Comparison of ENCODE assay signal across 12 cellular contexts in the genomic region with DNA sequence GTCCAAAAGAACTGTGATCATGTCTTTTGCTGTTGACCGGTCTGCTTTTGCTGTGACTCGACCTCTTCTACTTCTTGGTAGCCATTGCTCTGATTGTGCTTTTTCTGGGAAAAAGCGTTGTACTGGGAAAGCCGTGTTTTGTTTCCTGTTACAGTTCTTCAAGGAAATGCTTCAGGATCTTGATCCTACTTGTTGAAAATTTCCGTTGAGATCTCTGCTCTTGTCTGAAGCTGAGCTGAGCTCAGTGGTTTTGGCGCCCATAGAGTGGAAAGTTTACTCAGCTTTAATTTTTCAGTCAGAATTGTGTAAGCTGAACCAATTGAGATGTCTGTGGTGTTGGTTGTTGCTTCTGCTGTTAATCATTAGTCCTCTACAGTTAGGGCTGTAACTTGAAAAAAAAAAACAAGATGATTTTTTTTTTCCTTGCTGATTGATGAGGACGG.
DNase-seq lines count a peak whose midpoint lies in the region; ATAC-seq and TF ChIP-seq lines count a peak whose summit lies in the region.
"Had no signal": no experiment of that assay in that cellular context is flagged by ENCODE, and none has a peak within 500 bp of the region (broad histone marks: within the 10 kb centered on the region; RNA-seq: fewer than 3 reads in every experiment).

No MANE protein-coding gene starts in this region.

- WGBS in gastroesophageal sphincter (ENCODE audit: low coverage in 1 of 2), 2 donors: 40 to 67% methylated on average over 1 to 7 of the region's 7 CpGs

- ATAC-seq in gastroesophageal sphincter: peak; percentile 48
- ATAC-seq in stimulated activated naive B cell treated with anti-CD40 and anti-IgM and Interleukin-4, amounts not matched to agents 10 μg/mL and 1 μg/mL and 100 μg/mL, for 72 hours (replicated peaks): no peak
- ATAC-seq: SK-N-SH treated with all-trans-retinoic acid at 6 μM for 48 hours; stimulated activated memory B cell treated with anti-CD40 and anti-IgM and Interleukin-4, amounts not matched to agents 10 μg/mL and 1 μg/mL and 100 μg/mL, for 72 hours had no signal

- peak overlapping the region; percentile 89 for H2AFZ ChIP-seq in osteoblast (ENCODE audit: low read length)

- H3K9me3 Mint-ChIP-seq in activated CD4-positive, alpha-beta memory T cell treated with anti-CD3 and anti-CD28 coated beads, Interleukin-2, amount 10 ng/mL, durations not matched to agents 7 days and 5 days: peaks cover 23% of the 10 kb centered on the region
- peaks cover 2 to 3% of the 10 kb centered on the region in 2 donors for H3K9me3 Mint-ChIP-seq in stimulated activated naive B cell treated with anti-CD40 and anti-IgM and Interleukin-4, amounts not matched to agents 10 μg/mL and 1 μg/mL and 100 μg/mL, for 72 hours
- H3K9me3 Mint-ChIP-seq: stimulated activated memory B cell treated with anti-CD40 and anti-IgM and Interleukin-4, amounts not matched to agents 10 μg/mL and 1 μg/mL and 100 μg/mL, for 72 hours had no signal

- peaks cover 32% of the 10 kb centered on the region for H3K36me3 Mint-ChIP-seq in activated CD4-positive, alpha-beta memory T cell treated with anti-CD3 and anti-CD28 coated beads, Interleukin-2, amount 10 ng/mL, durations not matched to agents 7 days and 5 days (ENCODE audit: low read depth)
- H3K36me3 Mint-ChIP-seq in stimulated activated naive B cell treated with anti-CD40 and anti-IgM and Interleukin-4, amounts not matched to agents 10 μg/mL and 1 μg/mL and 100 μg/mL, for 72 hours: peaks cover 10 to 31% of the 10 kb centered on the region in 2 donors

- CTCF ChIA-PET in activated CD4-positive, alpha-beta memory T cell treated with anti-CD3 and anti-CD28 coated beads, Interleukin-2, amount 10 ng/mL, durations not matched to agents 7 days and 5 days (lab: Charles Lee): interaction anchor here (3.1 kb wide), 1 partner anchor 11 kb away, joined by 24 read pairs; no protein-coding TSS in a partner anchor

- H4K20me1 ChIP-seq in osteoblast (ENCODE audit: insufficient read depth, low read length): no peaks in the 10 kb centered on the region

- in situ Hi-C loops in ACHN (cut with HindIII; ENCODE audit: low pct_ligation_motif_present, low pct_unique_long_range_greater_than_20kb, low sequenced_read_pairs): no loop called here

- H3K4me2 ChIP-seq in osteoblast (ENCODE audit: insufficient read depth, low read length): peak overlapping the region; percentile 58

- H3K27me3 ChIP-seq in gastroesophageal sphincter: no peaks in the 10 kb centered on the region
- no peaks in the 10 kb centered on the region for H3K27me3 ChIP-seq in osteoblast (ENCODE audit: insufficient read depth, low read length)

- DNase-seq in ACHN: peak; percentile 81
- DNase-seq in activated CD4-positive, alpha-beta memory T cell treated with anti-CD3 and anti-CD28 coated beads, Interleukin-2, amount 10 ng/mL, durations not matched to agents 7 days and 5 days: peak; percentile 42
- no peak for DNase-seq in osteoblast (ENCODE audit: insufficient read length, low spot score, missing footprints)
- DNase-seq in activated naive CD4-positive, alpha-beta T cell treated with Interleukin-2 at 50 U/mL for 16 hours: no peak
- no peak for DNase-seq in NCI-H1417 treated with DMSO at 0.1 percent for 48 hours (lab: John Stamatoyannopoulos, UW)
- no peak for DNase-seq in NCI-H774 (lab: John Stamatoyannopoulos, UW)
- DNase-seq in stimulated activated naive B cell treated with anti-CD40 and anti-IgM and Interleukin-4, amounts not matched to agents 10 μg/mL and 1 μg/mL and 100 μg/mL, for 72 hours: no peak
- DNase-seq: cerebellar nuclear complex, NCI-H510A treated with DMSO at 0.1 percent for 48 hours had no signal

- no peak overlapping the region for H3K4me3 Mint-ChIP-seq in activated CD4-positive, alpha-beta memory T cell treated with anti-CD3 and anti-CD28 coated beads, Interleukin-2, amount 10 ng/mL, durations not matched to agents 7 days and 5 days
- no peak overlapping the region for H3K4me3 Mint-ChIP-seq in stimulated activated naive B cell treated with anti-CD40 and anti-IgM and Interleukin-4, amounts not matched to agents 10 μg/mL and 1 μg/mL and 100 μg/mL, for 72 hours
- H3K4me3 Mint-ChIP-seq: stimulated activated memory B cell treated with anti-CD40 and anti-IgM and Interleukin-4, amounts not matched to agents 10 μg/mL and 1 μg/mL and 100 μg/mL, for 72 hours had no signal

- TF ChIP-seq CTCF in gastroesophageal sphincter (IDR thresholded peaks at IDR 0.05) (no peak), osteoblast (IDR thresholded peaks at IDR 0.05; ENCODE audit: extremely low read depth, low read depth, low read length) (no peak)

- no peaks in the 10 kb centered on the region for H3K79me2 ChIP-seq in osteoblast (ENCODE audit: insufficient read depth, low read length)

- POLR2A ChIA-PET in activated CD4-positive, alpha-beta memory T cell treated with anti-CD3 and anti-CD28 coated beads, Interleukin-2, amount 10 ng/mL, durations not matched to agents 7 days and 5 days (lab: Charles Lee): interaction anchor here (0.6 to 1.6 kb wide), 2 partner anchors 13 to 37 kb away, joined by 4 to 6 read pairs; no protein-coding TSS in a partner anchor

- H3K36me3 ChIP-seq in gastroesophageal sphincter (no peaks in the 10 kb centered on the region), osteoblast (ENCODE audit: insufficient read depth, low read length) (no peaks in the 10 kb centered on the region)

- H3K4me3 ChIP-seq in gastroesophageal sphincter (no peak overlapping the region), osteoblast (ENCODE audit: insufficient read depth, low read length) (no peak overlapping the region)

- peaks cover 0 to 56% (median 8%) of the 10 kb centered on the region in 3 donors for H3K4me1 ChIP-seq in gastroesophageal sphincter
- H3K4me1 ChIP-seq in osteoblast (ENCODE audit: insufficient read depth, low read length): peaks cover 24% of the 10 kb centered on the region

- peak overlapping the region; percentile 86 for H3K27ac Mint-ChIP-seq in activated CD4-positive, alpha-beta memory T cell treated with anti-CD3 and anti-CD28 coated beads, Interleukin-2, amount 10 ng/mL, durations not matched to agents 7 days and 5 days
- H3K27ac Mint-ChIP-seq in stimulated activated naive B cell treated with anti-CD40 and anti-IgM and Interleukin-4, amounts not matched to agents 10 μg/mL and 1 μg/mL and 100 μg/mL, for 72 hours: no peak overlapping the region

- H3K9me3 ChIP-seq in gastroesophageal sphincter (no peaks in the 10 kb centered on the region), osteoblast (ENCODE audit: low read depth, low read length) (no peaks in the 10 kb centered on the region)

- H3K4me1 Mint-ChIP-seq in activated CD4-positive, alpha-beta memory T cell treated with anti-CD3 and anti-CD28 coated beads, Interleukin-2, amount 10 ng/mL, durations not matched to agents 7 days and 5 days: peaks cover 46% of the 10 kb centered on the region
- H3K4me1 Mint-ChIP-seq in stimulated activated naive B cell treated with anti-CD40 and anti-IgM and Interleukin-4, amounts not matched to agents 10 μg/mL and 1 μg/mL and 100 μg/mL, for 72 hours: peaks cover 14 to 39% of the 10 kb centered on the region in 2 donors

- TF ChIP-seq EP300 in gastroesophageal sphincter (IDR thresholded peaks at IDR 0.05): no peak

- H3K27ac ChIP-seq in gastroesophageal sphincter: peak overlapping the region; percentile 47 to 74 (median 70)
- peak overlapping the region; percentile 51 for H3K27ac ChIP-seq in osteoblast (ENCODE audit: low read depth, low read length)

- TF ChIP-seq POLR2A in gastroesophageal sphincter (IDR thresholded peaks at IDR 0.05): no peak

- no peaks in the 10 kb centered on the region for H3K27me3 Mint-ChIP-seq in activated CD4-positive, alpha-beta memory T cell treated with anti-CD3 and anti-CD28 coated beads, Interleukin-2, amount 10 ng/mL, durations not matched to agents 7 days and 5 days
- H3K27me3 Mint-ChIP-seq in stimulated activated naive B cell treated with anti-CD40 and anti-IgM and Interleukin-4, amounts not matched to agents 10 μg/mL and 1 μg/mL and 100 μg/mL, for 72 hours: no peaks in the 10 kb centered on the region
- H3K27me3 Mint-ChIP-seq: stimulated activated memory B cell treated with anti-CD40 and anti-IgM and Interleukin-4, amounts not matched to agents 10 μg/mL and 1 μg/mL and 100 μg/mL, for 72 hours had no signal

Comparison
In these comparisons a context has a peak if more than half of its experiments do, and no peak if none do; other contexts are left out.
1. DNase-seq: peak in ACHN (single experiment) and activated CD4-positive, alpha-beta memory T cell treated with anti-CD3 and anti-CD28 coated beads, Interleukin-2, amount 10 ng/mL, durations not matched to agents 7 days and 5 days (single experiment); none in osteoblast (single experiment), activated naive CD4-positive, alpha-beta T cell treated with Interleukin-2 at 50 U/mL for 16 hours (single experiment), NCI-H1417 treated with DMSO at 0.1 percent for 48 hours (single experiment), NCI-H774 (single experiment) and stimulated activated naive B cell treated with anti-CD40 and anti-IgM and Interleukin-4, amounts not matched to agents 10 μg/mL and 1 μg/mL and 100 μg/mL, for 72 hours (single experiment).